11 cellular contexts compared by ENCODE assay signal in the genomic region with DNA sequence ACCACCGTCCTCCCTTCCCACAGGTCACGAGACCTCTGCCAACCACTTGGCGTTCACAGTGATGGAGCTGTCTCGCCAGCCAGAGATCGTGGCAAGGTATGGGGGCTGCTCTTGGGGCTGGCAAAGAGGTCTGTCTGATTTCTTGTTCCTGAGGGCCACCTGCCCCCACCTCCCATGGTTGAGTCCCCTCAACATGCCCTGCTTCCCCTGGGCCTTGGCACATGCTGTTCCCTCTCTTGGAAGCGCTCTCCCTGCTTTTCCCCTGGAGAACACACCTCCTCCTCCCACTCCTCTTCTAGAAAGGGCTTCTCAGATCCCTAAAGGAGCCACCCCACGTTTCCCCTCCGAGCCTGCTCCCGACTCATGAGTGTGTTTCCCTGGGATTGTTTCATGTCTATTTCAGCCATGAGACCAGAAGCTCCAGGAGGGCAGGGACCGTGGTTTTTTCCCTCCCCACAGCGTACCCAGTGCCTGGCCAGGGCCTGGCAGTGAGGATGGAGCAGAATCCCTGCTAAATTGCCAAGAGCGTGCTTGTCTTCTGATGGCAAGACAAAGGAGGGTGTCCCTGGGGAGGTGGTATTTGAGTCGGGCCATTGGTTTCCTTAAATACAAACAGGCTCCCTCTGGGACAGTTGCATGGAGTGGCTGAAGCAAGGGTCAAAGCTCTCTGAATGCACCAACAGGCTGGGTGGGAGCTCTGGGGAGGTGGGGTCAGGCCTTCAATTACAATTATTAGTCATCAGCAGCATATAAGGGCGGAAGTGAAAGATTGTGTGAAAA. TPM values are rescaled to one million over a fixed set of nuclear protein-coding genes. Genes with fewer than 3 reads are reported as not detected.
A peak's percentile ranks its signal among the peaks of the same experiment; 100 is the strongest.
DNase-seq lines count a peak whose midpoint lies in the region; ATAC-seq and TF ChIP-seq lines count a peak whose summit lies in the region.
"Had no signal": no experiment of that assay in that cellular context is flagged by ENCODE, and none has a peak within 500 bp of the region (broad histone marks: within the 10 kb centered on the region; RNA-seq: fewer than 3 reads in every experiment).

No MANE protein-coding gene starts in this region.

- H4K20me1 ChIP-seq in GM23338 (replicated peaks; ENCODE audit: insufficient read depth) (no peaks in the 10 kb centered on the region), neural progenitor cell (ENCODE audit: low read depth) (no peaks in the 10 kb centered on the region)

- no peak overlapping the region for H3K27ac ChIP-seq in GM23338 (ENCODE audit: low read depth)
- H3K27ac ChIP-seq in neural progenitor cell: no peak overlapping the region
- H3K27ac ChIP-seq in ovary: no peak overlapping the region
- H3K27ac ChIP-seq: 22Rv1, testis had no signal

- peak; percentile 29 for DNase-seq in NCI-H345 (lab: John Stamatoyannopoulos, UW)
- DNase-seq in NCI-H345 treated with DMSO at 0.1 percent for 48 hours (lab: John Stamatoyannopoulos, UW; ENCODE audit: unreplicated experiment): no peak
- no peak for DNase-seq in GM23338 (ENCODE audit: low spot score)
- DNase-seq in neural progenitor cell (ENCODE audit: low spot score): peak; percentile 45
- no peak for DNase-seq in Ammon's horn (ENCODE audit: low spot score)
- no peak for DNase-seq in ovary
- DNase-seq in endothelial cell (ENCODE audit: low spot score): no peak
- DNase-seq: activated naive CD4-positive, alpha-beta T cell treated with Interleukin-2 at 50 U/mL for 16 hours; testis had no signal

- H2AFZ ChIP-seq in GM23338 (peak overlapping the region; percentile 80; the same call in 1 of the 2 replicates), neural progenitor cell (replicated peaks) (peak overlapping the region; percentile 93)

- no peak for TF ChIP-seq POLR2A in ovary (IDR thresholded peaks at IDR 0.05)

- H3K4me3 Mint-ChIP-seq in GM23338 (no peak overlapping the region), neural progenitor cell (no peak overlapping the region), endothelial cell (ENCODE audit: unreplicated experiment) (no peak overlapping the region)

- intact Hi-C loops in ovary (cut with DNase I): no loop called here

- H3K4me1 Mint-ChIP-seq in GM23338 (peaks cover 5% of the 10 kb centered on the region; the same call in 2 of the 3 replicates), neural progenitor cell (peaks cover 8% of the 10 kb centered on the region), endothelial cell (ENCODE audit: unreplicated experiment) (no peaks in the 10 kb centered on the region)

- no peak for TF ChIP-seq CTCF in GM23338 (conservative IDR thresholded peaks at IDR 0.05; ENCODE audit: low read depth in 2 of 2)
- TF ChIP-seq CTCF in neural progenitor cell (IDR thresholded peaks at IDR 0.05): no peak
- no peak for TF ChIP-seq CTCF in ovary (IDR thresholded peaks at IDR 0.05)
- no peak for TF ChIP-seq CTCF in endothelial cell (IDR thresholded peaks at IDR 0.05; ENCODE audit: unreplicated experiment)

- H3K27ac Mint-ChIP-seq in GM23338 (no peak overlapping the region; the same call in 1 of the 2 replicates), neural progenitor cell (peak overlapping the region; percentile 44), endothelial cell (ENCODE audit: unreplicated experiment) (no peak overlapping the region)

- no peak overlapping the region for H3K9ac ChIP-seq in neural progenitor cell

- H3K27me3 Mint-ChIP-seq in GM23338 (ENCODE audit: insufficient read depth, low read depth, poor library complexity): peaks cover 10% of the 10 kb centered on the region
- H3K27me3 Mint-ChIP-seq in neural progenitor cell (ENCODE audit: insufficient read depth, low read depth): no peaks in the 10 kb centered on the region
- no peaks in the 10 kb centered on the region for H3K27me3 Mint-ChIP-seq in endothelial cell (ENCODE audit: unreplicated experiment)

- H3K4me1 ChIP-seq in GM23338 (ENCODE audit: insufficient read depth): no peaks in the 10 kb centered on the region
- no peaks in the 10 kb centered on the region for H3K4me1 ChIP-seq in neural progenitor cell
- H3K4me1 ChIP-seq in ovary (ENCODE audit: insufficient read depth): no peaks in the 10 kb centered on the region
- H3K4me1 ChIP-seq: testis had no signal

- WGBS in ovary, 3 donors: 76 to 80% (median 79%) methylated on average over 14 of the region's 14 CpGs

- ATAC-seq in GM23338: peak; percentile 49
- ATAC-seq in HG03565 (IDR thresholded peaks at IDR 0.05; ENCODE audit: unreplicated experiment): peak; percentile 54

- no peaks in the 10 kb centered on the region for H3K9me3 Mint-ChIP-seq in GM23338
- H3K9me3 Mint-ChIP-seq in neural progenitor cell: peaks cover 5% of the 10 kb centered on the region
- H3K9me3 Mint-ChIP-seq in endothelial cell (ENCODE audit: unreplicated experiment): no peaks in the 10 kb centered on the region

- H3K36me3 ChIP-seq in GM23338 (ENCODE audit: insufficient read depth) (no peaks in the 10 kb centered on the region), neural progenitor cell (no peaks in the 10 kb centered on the region), ovary (no peaks in the 10 kb centered on the region)

- TF ChIP-seq EP300 in ovary (IDR thresholded peaks at IDR 0.05): no peak

- H3K9me2 ChIP-seq in GM23338 (ENCODE audit: insufficient read depth): no peaks in the 10 kb centered on the region

- H3K9me3 ChIP-seq in neural progenitor cell (ENCODE audit: low read depth) (no peaks in the 10 kb centered on the region), ovary (no peaks in the 10 kb centered on the region)
- H3K9me3 ChIP-seq: testis had no signal

- no peaks in the 10 kb centered on the region for H3F3A ChIP-seq in GM23338 (replicated peaks; ENCODE audit: low read depth)
- no peaks in the 10 kb centered on the region for H3F3A ChIP-seq in neural progenitor cell (ENCODE audit: low read depth)

- no peak overlapping the region for H3K4me2 ChIP-seq in GM23338
- no peak overlapping the region for H3K4me2 ChIP-seq in neural progenitor cell

- no peaks in the 10 kb centered on the region for H3K36me3 Mint-ChIP-seq in GM23338 (ENCODE audit: low read depth)
- peaks cover 5% of the 10 kb centered on the region for H3K36me3 Mint-ChIP-seq in neural progenitor cell
- peaks cover 3% of the 10 kb centered on the region for H3K36me3 Mint-ChIP-seq in endothelial cell (ENCODE audit: low read depth, unreplicated experiment)

- H3K79me2 ChIP-seq in GM23338 (replicated peaks; ENCODE audit: insufficient read depth) (no peaks in the 10 kb centered on the region), neural progenitor cell (ENCODE audit: low read depth) (no peaks in the 10 kb centered on the region)

- H3K27me3 ChIP-seq in GM23338 (ENCODE audit: insufficient read depth): no peaks in the 10 kb centered on the region
- H3K27me3 ChIP-seq in neural progenitor cell: no peaks in the 10 kb centered on the region
- H3K27me3 ChIP-seq in ovary: no peaks in the 10 kb centered on the region
- H3K27me3 ChIP-seq: testis had no signal

- H3K4me3 ChIP-seq in GM23338: no peak overlapping the region
- no peak overlapping the region for H3K4me3 ChIP-seq in neural progenitor cell
- no peak overlapping the region for H3K4me3 ChIP-seq in ovary
- H3K4me3 ChIP-seq: testis had no signal

TF ChIP-seq in GM23338, 12 proteins besides CTCF, POLR2A, EP300 and RAD21 (continues in another document):
- no peak for TF ChIP-seq REST (IDR thresholded peaks at IDR 0.05; ENCODE audit: unreplicated experiment)
- TF ChIP-seq POLR2AphosphoS5 (IDR thresholded peaks at IDR 0.05; ENCODE audit: low read depth): no peak
- TF ChIP-seq, protein P1, sequence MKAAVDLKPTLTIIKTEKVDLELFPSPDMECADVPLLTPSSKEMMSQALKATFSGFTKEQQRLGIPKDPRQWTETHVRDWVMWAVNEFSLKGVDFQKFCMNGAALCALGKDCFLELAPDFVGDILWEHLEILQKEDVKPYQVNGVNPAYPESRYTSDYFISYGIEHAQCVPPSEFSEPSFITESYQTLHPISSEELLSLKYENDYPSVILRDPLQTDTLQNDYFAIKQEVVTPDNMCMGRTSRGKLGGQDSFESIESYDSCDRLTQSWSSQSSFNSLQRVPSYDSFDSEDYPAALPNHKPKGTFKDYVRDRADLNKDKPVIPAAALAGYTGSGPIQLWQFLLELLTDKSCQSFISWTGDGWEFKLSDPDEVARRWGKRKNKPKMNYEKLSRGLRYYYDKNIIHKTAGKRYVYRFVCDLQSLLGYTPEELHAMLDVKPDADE (IDR thresholded peaks at IDR 0.05): no peak

RNA-seq across cellular contexts. Expression of gene CYP46A1, which starts 34.1 kb away (rescaled TPM):
- total RNA-seq in GM23338 (2014; rRNA removed; shearing (Covaris generic)): 0.47 and 0.59 TPM in 2 replicates
- polyA plus RNA-seq in GM23338 (2016; fragmentation: Nextera tagmentation; extraction: Ambion mirVana) (0.47 and 0.66 TPM in 2 replicates), ovary (1 to 10 TPM; 1.2 TPM)
- total RNA-seq in neural progenitor cell (ENCODE audit: low replicate concordance) (0.77 and 1.1 TPM in 2 replicates), ovary (1 to 10 TPM in 5 of 7 donors, under 1 TPM in 2; 0.48 to 4.9 (median 1.9) TPM), endothelial cell (ENCODE audit: unreplicated experiment) (5.2 TPM)

Comparison
In these comparisons a context has a peak if more than half of its experiments do, and no peak if none do; other contexts are left out.
1. DNase-seq: peak in NCI-H345 (single experiment) and neural progenitor cell (single experiment); none in NCI-H345 treated with DMSO at 0.1 percent for 48 hours (single experiment), GM23338 (single experiment), Ammon's horn (single experiment), ovary (0 of 5) and endothelial cell (single experiment).